9 cellular contexts compared by ENCODE assay signal in genomic region chr5:149358294-149358651, GRCh38. TPM values are rescaled to one million over a fixed set of nuclear protein-coding genes. Genes with fewer than 3 reads are reported as not detected.
DNase-seq lines count a peak whose midpoint lies in the region; ATAC-seq, FAIRE-seq and TF ChIP-seq lines count a peak whose summit lies in the region.
"Had no signal": no experiment of that assay in that cellular context is flagged by ENCODE, and none has a peak within 500 bp of the region (broad histone marks: within the 10 kb centered on the region; RNA-seq: fewer than 3 reads in every experiment).

No MANE protein-coding gene starts in this region.

- no peaks in the 10 kb centered on the region for H3K9me3 Mint-ChIP-seq in activated B cell treated with CpG ODN at 0.5 μM for 24 hours
- H3K9me3 Mint-ChIP-seq in endothelial cell (ENCODE audit: unreplicated experiment) = no peaks in the 10 kb centered on the region

- no peaks in the 10 kb centered on the region for H3K9me3 ChIP-seq in muscle layer of duodenum (ENCODE audit: control insufficient read depth in 1 of 2, low read length in 2 of 2)

- peaks cover 0 to 12% of the 10 kb centered on the region in 2 donors for H3K4me1 ChIP-seq in muscle layer of duodenum (ENCODE audit: control insufficient read depth in 1 of 2, insufficient read depth in 2 of 2, low read length in 2 of 2)

- intact Hi-C loops in activated B cell treated with CpG ODN at 0.5 μM for 24 hours (cut with micrococcal nuclease) = loop anchor here (5.0 kb wide), 2 partner anchors 604 to 976 kb away; partner anchors contain the start of genes FBXO38 and SLC26A2

- H3K4me3 Mint-ChIP-seq in activated B cell treated with CpG ODN at 0.5 μM for 24 hours (peak overlapping the region; percentile 92), endothelial cell (ENCODE audit: unreplicated experiment) (peak overlapping the region; percentile 95)

- POLR2A ChIA-PET in activated B cell treated with CpG ODN at 0.5 μM for 24 hours (lab: Charles Lee) = interaction anchor here (0.9 to 3.5 kb wide), 5 partner anchors 8 to 193 kb away, joined by 4 to 61 read pairs (median 5); partner anchors contain the start of genes CSNK1A1 and GRPEL2

- CTCF ChIA-PET in activated B cell treated with CpG ODN at 0.5 μM for 24 hours (lab: Charles Lee) = interaction anchor here (0.9 to 2.8 kb wide), 6 partner anchors 9 to 41 kb away, joined by 3 to 8 read pairs (median 4); partner anchors contain the start of gene GRPEL2

- TF ChIP-seq CTCF in C4-2B (conservative IDR thresholded peaks at IDR 0.05) (no peak), activated B cell treated with CpG ODN at 0.5 μM for 24 hours (IDR thresholded peaks at IDR 0.05) (no peak), endothelial cell (IDR thresholded peaks at IDR 0.05; ENCODE audit: unreplicated experiment) (no peak)

- no peaks in the 10 kb centered on the region for H3K27me3 ChIP-seq in muscle layer of duodenum (ENCODE audit: low read depth, low read length)

- H3K27ac ChIP-seq in C4-2B (peak overlapping the region; percentile 85), muscle layer of duodenum (ENCODE audit: low read length) (no peak overlapping the region)

- H3K4me3 ChIP-seq in muscle layer of duodenum (ENCODE audit: low read depth in 1 of 2, low read length in 2 of 2) = peak overlapping the region; percentile 61 to 74

- peaks cover 7% of the 10 kb centered on the region in 2 donors for H3K36me3 ChIP-seq in muscle layer of duodenum (ENCODE audit: control insufficient read depth in 1 of 2, insufficient read depth in 2 of 2, low read length in 2 of 2)

- ATAC-seq in GM21381 (IDR thresholded peaks at IDR 0.05; ENCODE audit: unreplicated experiment) (peak; percentile 7), activated B cell treated with CpG ODN at 0.5 μM for 24 hours (ENCODE audit: low read depth) (peak; percentile 8), GM19452 (IDR thresholded peaks at IDR 0.05; ENCODE audit: unreplicated experiment) (no peak)

- DNase-seq in M059J (ENCODE audit: low read depth) (peak; percentile 29), activated B cell treated with CpG ODN at 0.5 μM for 24 hours (no peak), endothelial cell (ENCODE audit: low spot score) (peak; percentile 18), urothelium cell line (ENCODE audit: low spot score) (peak; percentile 14)

- H3K4me1 Mint-ChIP-seq in activated B cell treated with CpG ODN at 0.5 μM for 24 hours (peaks cover 16% of the 10 kb centered on the region), endothelial cell (ENCODE audit: unreplicated experiment) (peaks cover 15% of the 10 kb centered on the region)

- no peaks in the 10 kb centered on the region for H3K27me3 Mint-ChIP-seq in activated B cell treated with CpG ODN at 0.5 μM for 24 hours
- H3K27me3 Mint-ChIP-seq in endothelial cell (ENCODE audit: unreplicated experiment) = peaks cover 5% of the 10 kb centered on the region

- peak overlapping the region; percentile 65 for H3K27ac Mint-ChIP-seq in activated B cell treated with CpG ODN at 0.5 μM for 24 hours
- peak overlapping the region; percentile 48 for H3K27ac Mint-ChIP-seq in endothelial cell (ENCODE audit: unreplicated experiment)

- H3K36me3 Mint-ChIP-seq in activated B cell treated with CpG ODN at 0.5 μM for 24 hours (ENCODE audit: low read depth) (peaks cover 25% of the 10 kb centered on the region), endothelial cell (ENCODE audit: low read depth, unreplicated experiment) (peaks cover 11% of the 10 kb centered on the region)

- no peak for FAIRE-seq in urothelium cell line (lab: Jason Lieb, UNC)

RNA-seq across cellular contexts. Expression of gene PCYOX1L, which starts 0.4 kb away (rescaled TPM):
- total RNA-seq in M059J (2014; rRNA removed; shearing (Covaris generic)) = 8.2 and 12.0 TPM in 2 replicates
- total RNA-seq in activated B cell treated with CpG ODN at 0.5 μM for 24 hours = 6.1 and 9.2 TPM in 2 replicates
- total RNA-seq in endothelial cell (ENCODE audit: unreplicated experiment) = 18.3 TPM

RNA-seq across cellular contexts. Expression of gene GRPEL2, which starts 13.0 kb away (rescaled TPM):
- 14.1 and 20.3 TPM in 2 replicates for total RNA-seq in M059J (2014; rRNA removed; shearing (Covaris generic))
- total RNA-seq in activated B cell treated with CpG ODN at 0.5 μM for 24 hours = 13.2 and 14.0 TPM in 2 replicates
- 51.1 TPM for total RNA-seq in endothelial cell (ENCODE audit: unreplicated experiment)

RNA-seq across cellular contexts. Expression of gene IL17B, which starts 20.8 kb away (rescaled TPM):
- not detected in 2 replicates for total RNA-seq in M059J (2014; rRNA removed; shearing (Covaris generic))
- not detected in 2 replicates for total RNA-seq in activated B cell treated with CpG ODN at 0.5 μM for 24 hours
- total RNA-seq in endothelial cell (ENCODE audit: unreplicated experiment) = not detected
- total RNA-seq: NCI-H460 had no signal
